27 cellular contexts compared by ENCODE assay signal in the genomic region with DNA sequence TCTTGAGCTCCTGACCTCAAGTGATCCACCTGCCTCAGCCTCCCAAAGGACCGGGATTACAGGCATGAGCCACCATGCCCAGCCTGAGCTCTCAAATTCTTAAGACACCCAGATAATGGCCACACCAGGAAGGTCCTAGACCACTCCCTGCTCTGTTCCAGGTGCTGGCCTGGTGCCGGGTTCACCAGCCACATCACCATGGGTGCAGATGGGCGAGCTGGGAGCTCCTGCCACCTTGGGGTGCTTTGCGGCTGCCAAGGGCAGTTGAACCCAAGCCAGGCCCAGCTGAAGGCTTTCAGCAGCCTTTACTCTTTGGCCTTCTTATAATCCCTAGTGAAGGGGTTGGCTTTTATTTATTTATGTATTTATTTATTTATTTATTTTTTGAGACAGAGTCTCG. TPM values are rescaled to one million over a fixed set of nuclear protein-coding genes. Genes with fewer than 3 reads are reported as not detected.
"Had no signal": no experiment of that assay in that cellular context is flagged by ENCODE, and none has a peak within 500 bp of the region (broad histone marks: within the 10 kb centered on the region; RNA-seq: fewer than 3 reads in every experiment).

No MANE protein-coding gene starts in this region.

- H3K9me3 ChIP-seq: adrenal gland, body of pancreas, breast epithelium had no signal

- H3K4me3 ChIP-seq: adrenal gland, body of pancreas, breast epithelium, PC-9 had no signal

- DNase-seq: activated CD4-positive, alpha-beta T cell treated with anti-CD3 and anti-CD28 coated beads for 36 hours; activated CD4-positive, alpha-beta T cell treated with anti-CD3 and anti-CD28 coated beads, Interleukin-2, amount 10 ng/mL, durations not matched to agents 7 days and 5 days; activated CD4-positive, alpha-beta T cell treated with anti-CD3 and anti-CD28 coated beads, Interleukin-2, amount 50 U/mL, for 48 hours; activated CD8-positive, alpha-beta T cell treated with anti-CD3 and anti-CD28 coated beads, Interleukin-2, amount 10 ng/mL, durations not matched to agents 7 days and 5 days; activated gamma-delta T cell treated with Interleukin-2 at 50 U/mL for 16 hours; activated naive CD4-positive, alpha-beta T cell treated with anti-CD3 and anti-CD28 coated beads for 36 hours; activated T-cell treated with anti-CD3 and anti-CD28 coated beads for 4 hours; activated T-cell treated with anti-CD3 and anti-CD28 coated beads, Interleukin-2, amount 50 U/mL, for 4 hours; NCI-H1105; NCI-H1417 treated with DMSO at 0.1 percent for 48 hours; NCI-H187 treated with DMSO at 0.1 percent for 48 hours; NCI-H2081; NCI-H226; NCI-H446 treated with DMSO at 0.1 percent for 48 hours; NK-92 treated with Interleukin-12 subunit alpha and Interleukin-12 subunit beta, amount 100 ng/mL, for 24 hours; PC-9; T1000 had no signal

- H3K27ac ChIP-seq: breast epithelium, PC-9, RWPE1 had no signal

- H3K36me3 ChIP-seq: adrenal gland, breast epithelium had no signal

- H3K27me3 ChIP-seq: adrenal gland, body of pancreas, breast epithelium had no signal

- ATAC-seq: body of pancreas, Right ventricle myocardium inferior had no signal

RNA-seq across cellular contexts. Expression of a gene that starts 4.9 kb away (rescaled TPM):
- total RNA-seq: activated CD4-positive, alpha-beta T cell treated with anti-CD3 and anti-CD28 coated beads, Interleukin-2, amount 10 ng/mL, durations not matched to agents 7 days and 5 days; activated CD8-positive, alpha-beta T cell treated with anti-CD3 and anti-CD28 coated beads, Interleukin-2, amount 10 ng/mL, durations not matched to agents 7 days and 5 days; activated naive CD4-positive, alpha-beta T cell treated with anti-CD3 and anti-CD28 coated beads for 36 hours; activated naive CD4-positive, alpha-beta T cell treated with anti-CD3 and anti-CD28 coated beads, Interleukin-2, amount 50 U/mL, for 72 hours; activated T-helper 1 cell treated with anti-CD3 and anti-CD28 coated beads, Interleukin-12 subunit alpha, Interleukin-12 subunit beta, Interleukin-2, Interleukin-4 antibody, amounts not matched to agents 30 ng/mL and 10 ng/mL and 1 ng/mL, durations not matched to agents 14 hours and 24 hours and 36 hours; MCF 10A; T-helper 1 cell treated with Interleukin-12 subunit alpha and Interleukin-12 subunit beta and Interleukin-4 antibody, amounts not matched to agents 30 ng/mL and 1 ng/mL, for 36 hours; T-helper 2 cell treated with Interferon-gamma antibody and Interleukin-4, amounts not matched to agents 100 ng/mL and 5 ng/mL, for 36 hours had no signal
